In genomic region chr9:112874006-112874405, GRCh38 we compare ENCODE assay signal across 25 cellular contexts. TPM values are rescaled to one million over a fixed set of nuclear protein-coding genes. Genes with fewer than 3 reads are reported as not detected.
"Had no signal": no experiment of that assay in that cellular context is flagged by ENCODE, and none has a peak within 500 bp of the region (broad histone marks: within the 10 kb centered on the region; RNA-seq: fewer than 3 reads in every experiment).

No MANE protein-coding gene starts in this region.

- H3K9me3 ChIP-seq: breast epithelium, tibial artery had no signal

- H3K4me1 ChIP-seq: breast epithelium, tibial artery had no signal

- H3K27ac Mint-ChIP-seq: activated CD4-positive, alpha-beta memory T cell treated with anti-CD3 and anti-CD28 coated beads for 36 hours; activated naive CD4-positive, alpha-beta T cell treated with anti-CD3 and anti-CD28 coated beads for 36 hours; activated naive CD8-positive, alpha-beta T cell treated with anti-CD3 and anti-CD28 coated beads, Interleukin-2, amount 10 ng/mL, durations not matched to agents 7 days and 5 days; activated T-cell treated with anti-CD3 and anti-CD28 coated beads, Interleukin-2, amount 50 U/mL, for 72 hours; nephron; stimulated activated effector memory CD8-positive, alpha-beta T cell treated with anti-CD3 and anti-CD28 coated beads, Interleukin-12 subunit alpha, Interleukin-12 subunit beta, amount 100 ng/mL, for 72 hours; stimulated activated naive CD8-positive, alpha-beta T cell treated with anti-CD3 and anti-CD28 coated beads, Interleukin-15, amount 100 ng/mL, for 72 hours; T-helper 1 cell treated with Interleukin-12 subunit alpha and Interleukin-12 subunit beta and Interleukin-4 antibody, amounts not matched to agents 30 μg/mL and 1 μg/mL, for 36 hours had no signal

- H3K9me3 Mint-ChIP-seq: activated CD4-positive, alpha-beta memory T cell treated with anti-CD3 and anti-CD28 coated beads for 36 hours; activated naive CD4-positive, alpha-beta T cell treated with anti-CD3 and anti-CD28 coated beads for 36 hours; activated naive CD8-positive, alpha-beta T cell treated with anti-CD3 and anti-CD28 coated beads, Interleukin-2, amount 10 ng/mL, durations not matched to agents 7 days and 5 days; nephron; stimulated activated effector memory CD8-positive, alpha-beta T cell treated with anti-CD3 and anti-CD28 coated beads, Interleukin-12 subunit alpha, Interleukin-12 subunit beta, amount 100 ng/mL, for 72 hours; T-helper 1 cell treated with Interleukin-12 subunit alpha and Interleukin-12 subunit beta and Interleukin-4 antibody, amounts not matched to agents 30 μg/mL and 1 μg/mL, for 36 hours had no signal

- ATAC-seq: activated T-cell treated with anti-CD3 and anti-CD28 coated beads, Interleukin-2, amount 50 U/mL, for 72 hours; left ventricle myocardium superior; sciatic nerve; stimulated activated effector memory CD8-positive, alpha-beta T cell treated with anti-CD3 and anti-CD28 coated beads, Interleukin-12 subunit alpha, Interleukin-12 subunit beta, amount 100 ng/mL, for 72 hours; stimulated activated naive CD8-positive, alpha-beta T cell treated with anti-CD3 and anti-CD28 coated beads, Interleukin-15, amount 100 ng/mL, for 72 hours had no signal

- H3K27ac ChIP-seq: breast epithelium, tibial artery had no signal

- H3K4me3 Mint-ChIP-seq: activated CD4-positive, alpha-beta memory T cell treated with anti-CD3 and anti-CD28 coated beads for 36 hours; activated naive CD4-positive, alpha-beta T cell treated with anti-CD3 and anti-CD28 coated beads for 36 hours; activated naive CD8-positive, alpha-beta T cell treated with anti-CD3 and anti-CD28 coated beads, Interleukin-2, amount 10 ng/mL, durations not matched to agents 7 days and 5 days; activated T-cell treated with anti-CD3 and anti-CD28 coated beads, Interleukin-2, amount 50 U/mL, for 72 hours; nephron; stimulated activated effector memory CD8-positive, alpha-beta T cell treated with anti-CD3 and anti-CD28 coated beads, Interleukin-12 subunit alpha, Interleukin-12 subunit beta, amount 100 ng/mL, for 72 hours; stimulated activated naive CD8-positive, alpha-beta T cell treated with anti-CD3 and anti-CD28 coated beads, Interleukin-15, amount 100 ng/mL, for 72 hours; T-helper 1 cell treated with Interleukin-12 subunit alpha and Interleukin-12 subunit beta and Interleukin-4 antibody, amounts not matched to agents 30 μg/mL and 1 μg/mL, for 36 hours had no signal

- H3K4me1 Mint-ChIP-seq: activated naive CD8-positive, alpha-beta T cell treated with anti-CD3 and anti-CD28 coated beads, Interleukin-2, amount 10 ng/mL, durations not matched to agents 7 days and 5 days; stimulated activated effector memory CD8-positive, alpha-beta T cell treated with anti-CD3 and anti-CD28 coated beads, Interleukin-12 subunit alpha, Interleukin-12 subunit beta, amount 100 ng/mL, for 72 hours; stimulated activated naive CD8-positive, alpha-beta T cell treated with anti-CD3 and anti-CD28 coated beads, Interleukin-15, amount 100 ng/mL, for 72 hours had no signal

- H3K27me3 ChIP-seq: breast epithelium, tibial artery had no signal

- H3K27me3 Mint-ChIP-seq: activated CD4-positive, alpha-beta memory T cell treated with anti-CD3 and anti-CD28 coated beads for 36 hours; activated naive CD8-positive, alpha-beta T cell treated with anti-CD3 and anti-CD28 coated beads, Interleukin-2, amount 10 ng/mL, durations not matched to agents 7 days and 5 days; stimulated activated naive CD8-positive, alpha-beta T cell treated with anti-CD3 and anti-CD28 coated beads, Interleukin-15, amount 100 ng/mL, for 72 hours had no signal

- H3K4me3 ChIP-seq: breast epithelium, tibial artery had no signal

- H3K36me3 ChIP-seq: breast epithelium had no signal

- DNase-seq: activated CD4-positive, alpha-beta memory T cell treated with anti-CD3 and anti-CD28 coated beads for 36 hours; activated CD4-positive, alpha-beta T cell treated with anti-CD3 and anti-CD28 coated beads for 4 hours; activated CD4-positive, CD25-positive, alpha-beta regulatory T cell; activated effector memory CD4-positive, alpha-beta T cell treated with Interleukin-2 at 50 U/mL for 16 hours; activated naive CD4-positive, alpha-beta T cell treated with anti-CD3 and anti-CD28 coated beads for 36 hours; activated naive CD8-positive, alpha-beta T cell treated with anti-CD3 and anti-CD28 coated beads, Interleukin-2, amount 10 ng/mL, durations not matched to agents 7 days and 5 days; activated T-cell treated with anti-CD3 and anti-CD28 coated beads, Interleukin-2, amount 50 U/mL, for 72 hours; amniotic stem cell; cortex of kidney; hippocampal formation; left ventricle myocardium superior; small intestine; stimulated activated CD4-positive, alpha-beta T cell treated with anti-CD3 and anti-CD28 coated beads, Interleukin-2, amount 100 ng/mL, for 24 hours; stimulated activated naive CD8-positive, alpha-beta T cell treated with anti-CD3 and anti-CD28 coated beads, Interleukin-15, amount 100 ng/mL, for 72 hours; tibial artery had no signal

RNA-seq across cellular contexts. Expression of gene SLC46A2, which starts 16.7 kb away (rescaled TPM):
- total RNA-seq: activated CD4-positive, alpha-beta memory T cell treated with anti-CD3 and anti-CD28 coated beads for 36 hours; activated naive CD4-positive, alpha-beta T cell treated with anti-CD3 and anti-CD28 coated beads for 36 hours; activated naive CD8-positive, alpha-beta T cell treated with anti-CD3 and anti-CD28 coated beads, Interleukin-2, amount 10 ng/mL, durations not matched to agents 7 days and 5 days; activated T-cell treated with anti-CD3 and anti-CD28 coated beads, Interleukin-2, amount 50 U/mL, for 72 hours; epithelial cell of proximal tubule; fibroblast of lung; frontal cortex; left ventricle myocardium superior; myocyte; renal cortical epithelial cell had no signal
- polyA plus RNA-seq: fibroblast of lung had no signal
